In the genomic region with DNA sequence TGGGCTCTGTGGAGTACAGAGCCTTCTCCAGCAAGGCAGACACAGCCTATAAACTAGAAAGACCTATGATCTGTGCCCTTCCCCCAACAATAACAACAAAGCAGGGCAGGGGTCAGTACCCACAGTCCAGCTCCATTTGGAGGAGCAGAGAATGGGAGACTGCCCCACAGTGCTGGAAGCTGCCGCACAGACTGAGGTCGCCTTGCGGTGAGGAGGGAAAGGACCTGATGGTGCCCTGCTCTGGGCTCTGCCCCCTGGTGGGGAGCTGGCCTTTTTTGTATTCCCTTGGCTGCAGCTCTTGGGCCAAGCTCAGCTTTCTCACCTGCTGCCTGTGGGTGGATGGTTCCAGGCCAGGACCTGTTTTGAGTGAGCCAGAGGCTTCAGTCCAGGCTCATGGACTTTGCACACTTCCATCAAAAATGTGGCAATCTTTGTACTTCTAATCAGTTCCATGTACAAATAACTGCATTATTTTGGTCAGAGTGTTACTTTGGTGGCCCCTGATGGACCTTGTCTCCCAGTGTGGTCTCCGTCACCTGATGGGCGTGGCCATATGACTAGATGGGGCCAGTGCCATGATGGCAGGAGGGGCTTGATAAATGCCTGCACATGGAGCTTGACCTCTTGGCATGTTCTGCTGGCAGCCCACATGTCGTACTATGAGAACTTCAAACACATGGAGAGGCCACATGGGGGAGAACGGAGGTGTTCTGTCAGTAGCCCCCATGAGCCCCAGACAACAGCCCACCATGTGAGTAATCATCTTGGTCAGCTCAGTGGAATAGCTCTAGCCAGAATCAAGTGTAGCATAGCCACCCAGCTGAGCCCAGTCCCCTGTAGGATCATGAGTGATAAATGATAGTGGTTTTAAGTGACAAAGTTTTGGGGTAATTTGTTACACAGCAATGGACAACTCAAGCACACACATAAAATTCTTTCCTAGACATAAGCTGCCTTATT, we compare ENCODE assay signal across 8 cellular contexts. TPM values are rescaled to one million over a fixed set of nuclear protein-coding genes. Genes with fewer than 3 reads are reported as not detected.
DNase-seq lines count a peak whose midpoint lies in the region; ATAC-seq and TF ChIP-seq lines count a peak whose summit lies in the region.

No MANE protein-coding gene starts in this region.

- 76 to 96% (median 82%) methylated on average over 4 to 7 of the region's 7 CpGs for WGBS in adrenal gland, 4 donors
- no CpG with 5 or more reads among the region's 7 CpGs for WGBS in iPS DF 6.9 (ENCODE audit: insufficient coverage, insufficient read length)

- H3K4me3 ChIP-seq in GM06990 (replicated peaks; ENCODE audit: low read depth, low read length) = no peak overlapping the region
- no peak overlapping the region for H3K4me3 ChIP-seq in adrenal gland
- no peak overlapping the region for H3K4me3 ChIP-seq in iPS DF 6.9 (ENCODE audit: low read length)

- ATAC-seq in HG03108 (IDR thresholded peaks at IDR 0.05; ENCODE audit: unreplicated experiment) (peak; percentile 84), GM21360 (IDR thresholded peaks at IDR 0.05; ENCODE audit: unreplicated experiment) (no peak), HG03521 (IDR thresholded peaks at IDR 0.05; ENCODE audit: unreplicated experiment) (no peak)

- intact Hi-C loops in adrenal gland (cut with DNase I) = no loop called here

- H3K36me3 ChIP-seq in GM06990 (ENCODE audit: control insufficient read depth, insufficient read depth, low read length) (no peaks in the 10 kb centered on the region), adrenal gland (replicated peaks in 1 of 2) (no peaks in the 10 kb centered on the region), iPS DF 6.9 (ENCODE audit: control insufficient read depth, insufficient read depth, low read length) (no peaks in the 10 kb centered on the region)

- no peaks in the 10 kb centered on the region for H3K27me3 ChIP-seq in GM06990 (replicated peaks; ENCODE audit: control insufficient read depth, insufficient read depth, low read length)
- no peaks in the 10 kb centered on the region for H3K27me3 ChIP-seq in adrenal gland
- H3K27me3 ChIP-seq in iPS DF 6.9 (ENCODE audit: control insufficient read depth, insufficient read depth, low read length) = no peaks in the 10 kb centered on the region

- TF ChIP-seq CTCF in GM06990 (IDR thresholded peaks at IDR 0.05; ENCODE audit: insufficient read depth, low read length, poor library complexity, severe bottlenecking) (peak; percentile 87), adrenal gland (IDR thresholded peaks at IDR 0.05) (peak; percentile 30 to 81 (median 57))

- DNase-seq in GM06990 (ENCODE audit: extremely low read depth, insufficient read length) (peak; percentile 34), SW 1271 (lab: John Stamatoyannopoulos, UW) (peak; percentile 31 to 55), adrenal gland (peak; percentile 33 to 85 (median 61)), iPS DF 6.9 (ENCODE audit: low read depth, low spot score) (peak; percentile 61)
- peak; percentile 50 to 61 for DNase-seq in stimulated activated CD4-positive, alpha-beta T cell treated with anti-CD3 and anti-CD28 coated beads, Interleukin-2, amount 100 ng/mL, for 48 hours

- H3K9me3 ChIP-seq in adrenal gland (replicated peaks in 1 of 3) = no peaks in the 10 kb centered on the region
- H3K9me3 ChIP-seq in iPS DF 6.9 (ENCODE audit: control insufficient read depth, insufficient read depth, low read length) = no peaks in the 10 kb centered on the region

- no peak for TF ChIP-seq POLR2A in adrenal gland (IDR thresholded peaks at IDR 0.05)

- H3K27ac ChIP-seq in adrenal gland = no peak overlapping the region
- H3K27ac ChIP-seq in iPS DF 6.9 (ENCODE audit: low read length) = no peak overlapping the region

- H3K4me1 ChIP-seq in adrenal gland (replicated peaks in 1 of 2) (peaks cover 0 to 11% of the 10 kb centered on the region in 2 donors), iPS DF 6.9 (ENCODE audit: control insufficient read depth, insufficient read depth, low read length) (peaks cover 8% of the 10 kb centered on the region; the same call in 1 of the 2 replicates)

RNA-seq across cellular contexts. Expression of gene B9D1, which starts 24.2 kb away (rescaled TPM):
- total RNA-seq in adrenal gland = 10 to 100 TPM; 19.3 to 67.7 (median 30.1) TPM
- polyA plus RNA-seq in adrenal gland = 10 to 100 TPM; 24.7 to 56.4 (median 37.2) TPM

RNA-seq across cellular contexts. Expression of gene MAPK7, which starts 40.0 kb away (rescaled TPM):
- 100 to 1,000 TPM in 1 of 8 donors, 10 to 100 TPM in 7; 37.4 to 223 (median 48.3) TPM for total RNA-seq in adrenal gland
- 10 to 100 TPM; 22.6 to 41.3 (median 26.8) TPM for polyA plus RNA-seq in adrenal gland

RNA-seq across cellular contexts. Expression of gene MFAP4, which starts 48.7 kb away (rescaled TPM):
- total RNA-seq in adrenal gland = 10 to 100 TPM; 24.1 to 84.5 (median 29.9) TPM
- 10 to 100 TPM; 36.8 to 53.6 (median 40.1) TPM for polyA plus RNA-seq in adrenal gland
